1 cellular context compared by ENCODE assay signal in genomic region chr6:12899080-12899815, GRCh38.
TF ChIP-seq lines count a peak whose summit lies in the region.

No MANE protein-coding gene starts in this region.

TF ChIP-seq in H1, 55 proteins besides CTCF, POLR2A, EP300 and RAD21:
- TF ChIP-seq MAX (IDR thresholded peaks at IDR 0.05), result no peak
- TF ChIP-seq BACH1 (IDR thresholded peaks at IDR 0.05; ENCODE audit: low read length), result no peak
- no peak for TF ChIP-seq CTBP2 (IDR thresholded peaks at IDR 0.05; ENCODE audit: borderline replicate concordance, insufficient read depth, insufficient read length, low read length)
- no peak for TF ChIP-seq FOSL1 (IDR thresholded peaks at IDR 0.05; ENCODE audit: insufficient read depth, low read depth, low read length)
- TF ChIP-seq ZNF274 (IDR thresholded peaks at IDR 0.05; ENCODE audit: borderline replicate concordance, extremely low read depth, low read length), result no peak
- no peak for TF ChIP-seq TBP (IDR thresholded peaks at IDR 0.05; ENCODE audit: low read depth, low read length)
- TF ChIP-seq CEBPB (IDR thresholded peaks at IDR 0.05; ENCODE audit: low read depth, low read length), result no peak
- TF ChIP-seq NANOG (IDR thresholded peaks at IDR 0.05; ENCODE audit: insufficient read depth, low read depth, low read length, poor library complexity, severe bottlenecking), result no peak
- TF ChIP-seq SIN3A (conservative IDR thresholded peaks at IDR 0.05 in 1 of 2, IDR thresholded peaks at IDR 0.05 in 1 of 2; ENCODE audit: low read depth in 1 of 2, low read length in 2 of 2), result no peak
- no peak for TF ChIP-seq RFX5 (IDR thresholded peaks at IDR 0.05; ENCODE audit: borderline replicate concordance, low read depth, low read length)
- no peak for TF ChIP-seq SIX5 (IDR thresholded peaks at IDR 0.05; ENCODE audit: low read depth, low read length)
- TF ChIP-seq BRCA1 (IDR thresholded peaks at IDR 0.05; ENCODE audit: low read depth, low read length), result no peak
- TF ChIP-seq ASH2L (IDR thresholded peaks at IDR 0.05; ENCODE audit: low read length), result no peak
- TF ChIP-seq KDM4A (IDR thresholded peaks at IDR 0.05; ENCODE audit: low read depth, low read length, severe bottlenecking), result no peak
- no peak for TF ChIP-seq CREB1 (IDR thresholded peaks at IDR 0.05)
- TF ChIP-seq SP1 (IDR thresholded peaks at IDR 0.05; ENCODE audit: low read depth, low read length), result no peak
- no peak for TF ChIP-seq SUZ12 (IDR thresholded peaks at IDR 0.05; ENCODE audit: low read length)
